In the genomic region with DNA sequence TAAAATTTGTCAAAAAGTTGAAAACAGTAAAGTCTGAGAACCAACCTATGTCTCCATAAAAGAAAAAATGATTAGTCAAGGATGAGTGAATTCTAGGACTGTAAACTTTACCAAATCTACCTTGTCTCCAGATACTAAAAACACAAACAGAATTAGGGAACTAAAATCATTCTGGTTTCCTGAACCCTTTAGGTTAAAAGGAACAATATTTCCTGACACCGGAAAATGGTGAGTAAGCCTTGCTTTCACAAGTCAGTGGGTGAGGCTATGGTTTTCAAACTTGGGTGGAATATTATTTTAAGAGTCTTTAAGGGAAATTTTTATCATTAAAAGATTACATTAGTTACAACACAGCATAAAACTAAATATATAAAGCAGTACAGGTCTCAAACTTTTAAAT, we compare ENCODE assay signal across 9 cellular contexts. TPM values are rescaled to one million over a fixed set of nuclear protein-coding genes. Genes with fewer than 3 reads are reported as not detected.
DNase-seq lines count a peak whose midpoint lies in the region; ATAC-seq, FAIRE-seq and TF ChIP-seq lines count a peak whose summit lies in the region.
"Had no signal": no experiment of that assay in that cellular context is flagged by ENCODE, and none has a peak within 500 bp of the region (broad histone marks: within the 10 kb centered on the region; RNA-seq: fewer than 3 reads in every experiment).

No MANE protein-coding gene starts in this region.

- peak; percentile 70 for FAIRE-seq in H54 (lab: Jason Lieb, UNC)

- H3K9me3 Mint-ChIP-seq in activated naive CD8-positive, alpha-beta T cell (ENCODE audit: low read depth), result no peaks in the 10 kb centered on the region

- H3K4me3 Mint-ChIP-seq in activated naive CD8-positive, alpha-beta T cell, result peak overlapping the region; percentile 95

- no peaks in the 10 kb centered on the region for H3K27me3 Mint-ChIP-seq in activated naive CD8-positive, alpha-beta T cell

- H3K36me3 Mint-ChIP-seq in activated naive CD8-positive, alpha-beta T cell, result no peaks in the 10 kb centered on the region

- no peak overlapping the region for H3K27ac ChIP-seq in A673 (ENCODE audit: low read depth, low read length, poor library complexity, severe bottlenecking)

- POLR2A ChIA-PET in A673 (lab: Charles Lee; ENCODE audit: low non-redundant PET), result no interaction called here

- no TSS peak for BruUV-seq in A673 (replicated peaks; lab: Mats Ljungman, UMichigan)

- CTCF ChIA-PET in A673 (lab: Charles Lee), result no interaction called here

- H3K9me3 ChIP-seq in A673 (ENCODE audit: low read depth, low read length, poor library complexity, severe bottlenecking) (no peaks in the 10 kb centered on the region), BE2C (no peaks in the 10 kb centered on the region)

- H3K36me3 ChIP-seq in A673 (ENCODE audit: insufficient read depth, low read length, poor library complexity, severe bottlenecking) (peaks cover 18% of the 10 kb centered on the region), BE2C (no peaks in the 10 kb centered on the region; the same call in none of the 2 replicates)

- no peak for TF ChIP-seq CTCF in A673 (conservative IDR thresholded peaks at IDR 0.05; ENCODE audit: low read depth, low read length)
- TF ChIP-seq CTCF in BE2C (IDR thresholded peaks at IDR 0.05; ENCODE audit: low read depth, low read length), result no peak

- intact Hi-C loops in A673 (cut with micrococcal nuclease; ENCODE audit: unreplicated experiment), result no loop called here

- H3K4me1 Mint-ChIP-seq in activated naive CD8-positive, alpha-beta T cell (ENCODE audit: low read depth), result peaks cover 74% of the 10 kb centered on the region

- H3K27ac Mint-ChIP-seq in activated naive CD8-positive, alpha-beta T cell, result peak overlapping the region; percentile 98

- H3K4me3 ChIP-seq in A673 (ENCODE audit: low read depth, low read length, poor library complexity, severe bottlenecking), result no peak overlapping the region
- no peak overlapping the region for H3K4me3 ChIP-seq in BE2C (ENCODE audit: low read depth, low read length)

- peaks cover 21% of the 10 kb centered on the region for H3K4me1 ChIP-seq in A673 (ENCODE audit: insufficient read depth, low read length, poor library complexity, severe bottlenecking)
- H3K4me1 ChIP-seq in BE2C, result no peaks in the 10 kb centered on the region

- H3K27me3 ChIP-seq in A673 (replicated peaks; ENCODE audit: insufficient read depth, low read depth, low read length, poor library complexity), result no peaks in the 10 kb centered on the region
- no peaks in the 10 kb centered on the region for H3K27me3 ChIP-seq in BE2C

- peak; percentile 39 for DNase-seq in A673 (ENCODE audit: low spot score)
- DNase-seq in H54 (ENCODE audit: insufficient read length, low spot score), result no peak
- peak; percentile 60 for DNase-seq in medulla oblongata (ENCODE audit: extremely low spot score)
- DNase-seq in BE2C, result no peak
- no peak for DNase-seq in DMS79 treated with DMSO at 0.1 percent for 48 hours (lab: John Stamatoyannopoulos, UW)
- DNase-seq: midbrain had no signal

- no peak for TF ChIP-seq POLR2A in H54 (IDR thresholded peaks at IDR 0.05; ENCODE audit: low read depth, low read length)

- ATAC-seq in HG02852 (IDR thresholded peaks at IDR 0.05; ENCODE audit: unreplicated experiment), result no peak
- no peak for ATAC-seq in HG03039 (IDR thresholded peaks at IDR 0.05; ENCODE audit: unreplicated experiment)

RNA-seq across cellular contexts. Expression of a gene that starts 2.4 kb away (rescaled TPM):
- total RNA-seq in A673 (2021), result 17.2 and 17.4 TPM in 2 replicates
- 1.1 TPM for polyA plus RNA-seq in BE2C (2012; ENCODE audit: insufficient read depth, insufficient read length, low read depth)

RNA-seq across cellular contexts. Expression of a gene that starts 7.8 kb away (rescaled TPM):
- total RNA-seq in A673 (2021), result 200 and 208 TPM in 2 replicates
- polyA plus RNA-seq in BE2C (2012; ENCODE audit: insufficient read depth, insufficient read length, low read depth), result 575 TPM

RNA-seq across cellular contexts. Expression of a gene that starts 7.9 kb away (rescaled TPM):
- total RNA-seq in A673 (2021), result not detected in 2 replicates
- 0.15 TPM for polyA plus RNA-seq in BE2C (2012; ENCODE audit: insufficient read depth, insufficient read length, low read depth)

RNA-seq across cellular contexts. Expression of a gene that starts 31.8 kb away (rescaled TPM):
- total RNA-seq in A673 (2021), result 37.8 and 53.1 TPM in 2 replicates
- polyA plus RNA-seq in BE2C (2012; ENCODE audit: insufficient read depth, insufficient read length, low read depth), result 60.3 TPM

Comparison
In these comparisons a context has a peak if more than half of its experiments do, and no peak if none do; other contexts are left out.
1. DNase-seq: peak in A673 (single experiment) and medulla oblongata (single experiment); none in H54 (single experiment), BE2C (single experiment) and DMS79 treated with DMSO at 0.1 percent for 48 hours (single experiment).